ENCODE assay signal across 8 cellular contexts in the genomic region with DNA sequence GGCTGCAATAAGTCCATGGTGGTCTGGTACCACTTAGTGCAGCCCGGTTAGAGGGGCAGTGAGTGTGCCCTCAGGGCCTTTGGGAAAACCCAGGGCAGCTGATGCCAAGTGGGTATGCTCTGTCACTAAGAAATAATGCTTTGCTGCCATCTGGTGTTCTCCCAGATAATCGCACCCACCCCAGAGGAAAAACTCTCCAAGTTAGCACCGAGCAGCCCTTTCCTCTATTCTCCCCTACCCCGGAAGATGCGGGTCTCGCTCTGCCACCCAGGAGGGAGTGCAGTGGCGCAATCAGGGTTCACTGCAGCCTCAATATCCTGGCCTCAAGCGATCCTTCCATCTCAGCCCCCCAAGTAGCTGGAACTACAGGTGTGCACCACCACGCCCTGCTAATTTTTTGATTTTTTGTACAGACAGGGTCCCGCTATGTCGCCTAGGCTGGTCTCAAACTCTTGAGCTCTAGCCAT. TPM values are rescaled to one million over a fixed set of nuclear protein-coding genes. Genes with fewer than 3 reads are reported as not detected.
A peak's percentile ranks its signal among the peaks of the same experiment; 100 is the strongest.
DNase-seq lines count a peak whose midpoint lies in the region; ATAC-seq and TF ChIP-seq lines count a peak whose summit lies in the region.

No MANE protein-coding gene starts in this region.

- H3K9me2 ChIP-seq in SK-N-SH: no peaks in the 10 kb centered on the region

- H3K4me2 ChIP-seq in SK-N-SH: no peak overlapping the region

- peak; percentile 81 for TF ChIP-seq CTCF in GM12865 (IDR thresholded peaks at IDR 0.05; ENCODE audit: insufficient read depth, low read depth, low read length, missing control alignments)
- TF ChIP-seq CTCF in SK-N-SH (IDR thresholded peaks at IDR 0.05): peak; percentile 76
- peak; percentile 74 to 89 (median 84) for TF ChIP-seq CTCF in prostate gland (IDR thresholded peaks at IDR 0.05)

- no peak overlapping the region for H3K4me3 ChIP-seq in GM12865 (ENCODE audit: low read depth, low read length)
- no peak overlapping the region for H3K4me3 ChIP-seq in MG63
- no peak overlapping the region; a peak in 1 of 4 replicates for H3K4me3 ChIP-seq in SK-N-SH (ENCODE audit: low read depth in 2 of 2, low read length in 1 of 2)
- H3K4me3 ChIP-seq in prostate gland: no peak overlapping the region
- H3K4me3 ChIP-seq in aorta (ENCODE audit: low read length in 2 of 2): no peak overlapping the region

- CTCF ChIA-PET in SK-N-SH (lab: Yijun Ruan, JAX): interaction anchor here (0.5 to 7.4 kb wide), 65 partner anchors 9 to 782 kb away, joined by 3 to 94 read pairs (median 4); a partner anchor contains a TSS

- TF ChIP-seq POLR2A in prostate gland (IDR thresholded peaks at IDR 0.05): no peak

- H3F3A ChIP-seq in SK-N-SH (replicated peaks; ENCODE audit: insufficient read depth): peaks cover 22% of the 10 kb centered on the region

- no peaks in the 10 kb centered on the region for H3K27me3 ChIP-seq in MG63
- H3K27me3 ChIP-seq in SK-N-SH (ENCODE audit: insufficient read depth): no peaks in the 10 kb centered on the region
- H3K27me3 ChIP-seq in prostate gland (replicated peaks; ENCODE audit: insufficient read depth): no peaks in the 10 kb centered on the region
- no peaks in the 10 kb centered on the region for H3K27me3 ChIP-seq in aorta (ENCODE audit: control insufficient read depth in 1 of 2, insufficient read depth in 2 of 2, low read length in 1 of 2)

- DNase-seq in GM12865 (ENCODE audit: low read depth) (peak; percentile 73), MG63 (peak; percentile 46), SK-N-SH (peak; percentile 90), Right ventricle myocardium superior (peak; percentile 60), prostate gland (ENCODE audit: low spot score) (peak; percentile 57), aorta (peak in 1 of 2 donors; percentile 59), mesenteric fat pad (ENCODE audit: low spot score) (no peak)
- peak; percentile 64 for DNase-seq in activated naive CD4-positive, alpha-beta T cell treated with anti-CD3 and anti-CD28 coated beads, Interleukin-2, amount 50 U/mL, for 16 hours

- H3K4me1 ChIP-seq in SK-N-SH (ENCODE audit: control insufficient read depth in 1 of 2, insufficient read depth in 2 of 2, low read depth in 1 of 2, low read length in 1 of 2) (peaks cover 0 to 14% of the 10 kb centered on the region in 2 experiments; a peak in 2 of 4 replicates), prostate gland (replicated peaks) (peaks cover 11% of the 10 kb centered on the region), aorta (ENCODE audit: control insufficient read depth in 1 of 2, insufficient read depth in 2 of 2, low read length in 2 of 2) (no peaks in the 10 kb centered on the region)

- H4K20me1 ChIP-seq in SK-N-SH (ENCODE audit: insufficient read depth): no peaks in the 10 kb centered on the region

- TF ChIP-seq RAD21 in SK-N-SH (IDR thresholded peaks at IDR 0.05; ENCODE audit: low read length): peak; percentile 95

- no peak overlapping the region for H3K27ac ChIP-seq in SK-N-SH (ENCODE audit: low read depth in 2 of 2, low read length in 1 of 2)
- peak overlapping the region; percentile 44 to 49 for H3K27ac ChIP-seq in prostate gland
- H3K27ac ChIP-seq in aorta (ENCODE audit: low read depth in 1 of 2, low read length in 2 of 2): no peak overlapping the region

- ATAC-seq in Right ventricle myocardium superior (ENCODE audit: poor library complexity) (peak; percentile 83), aorta (ENCODE audit: low FRiP score) (peak; percentile 80)

- POLR2A ChIA-PET in SK-N-SH (lab: Yijun Ruan, JAX): no interaction called here

- H3K79me2 ChIP-seq in SK-N-SH (ENCODE audit: insufficient read depth): no peaks in the 10 kb centered on the region

- H3K9me3 ChIP-seq in MG63 (no peaks in the 10 kb centered on the region), SK-N-SH (no peaks in the 10 kb centered on the region), prostate gland (no peaks in the 10 kb centered on the region), aorta (ENCODE audit: control insufficient read depth, low read length) (no peaks in the 10 kb centered on the region)

- intact Hi-C loops in Right ventricle myocardium superior (cut with DNase I): loop anchor here (5.0 to 10.0 kb wide), 2 partner anchors 173 to 315 kb away; no protein-coding TSS in a partner anchor
- intact Hi-C loops in prostate gland (cut with DNase I): loop anchor here (5.0 to 10.0 kb wide), 3 partner anchors 315 to 573 kb away; no protein-coding TSS in a partner anchor
- intact Hi-C loops in aorta (cut with DNase I): loop anchor here (2.0 to 10.0 kb wide), 3 partner anchors 173 to 455 kb away; no protein-coding TSS in a partner anchor

- 39% methylated on average over 7 of the region's 11 CpGs for WGBS in SK-N-SH (ENCODE audit: low lambda C conversion rate)
- 17% methylated on average over 11 of the region's 11 CpGs for WGBS in prostate gland
- 21 to 22% methylated on average over 11 of the region's 11 CpGs for WGBS in aorta, 2 donors

- peaks cover 9% of the 10 kb centered on the region for H3K36me3 ChIP-seq in MG63
- peaks cover 0 to 10% of the 10 kb centered on the region in 2 experiments for H3K36me3 ChIP-seq in SK-N-SH (replicated peaks in 1 of 2; ENCODE audit: control insufficient read depth in 1 of 2, insufficient read depth in 2 of 2, low read length in 1 of 2)
- H3K36me3 ChIP-seq in prostate gland: no peaks in the 10 kb centered on the region
- H3K36me3 ChIP-seq in aorta (ENCODE audit: control insufficient read depth in 1 of 2, insufficient read depth in 2 of 2, low read length in 1 of 2): no peaks in the 10 kb centered on the region

- H2AFZ ChIP-seq in SK-N-SH (ENCODE audit: low read depth): no peak overlapping the region

- TF ChIP-seq EP300 in SK-N-SH (IDR thresholded peaks at IDR 0.05; ENCODE audit: borderline replicate concordance in 1 of 2, low read depth in 1 of 2, low read length in 1 of 2): peak in 1 of 2 experiments; percentile 63; a peak in 2 of 4 replicates

- H3K9ac ChIP-seq in SK-N-SH: no peak overlapping the region

TF ChIP-seq in SK-N-SH, 30 proteins besides CTCF, POLR2A, EP300 and RAD21 (continues in another document):
- TF ChIP-seq TEAD4 (IDR thresholded peaks at IDR 0.05; ENCODE audit: borderline replicate concordance, insufficient read depth) (no peak), YY1 (IDR thresholded peaks at IDR 0.05; ENCODE audit: low read depth) (no peak), POLR2AphosphoS5 (IDR thresholded peaks at IDR 0.05; ENCODE audit: low read depth, low read length) (no peak), GABPA (IDR thresholded peaks at IDR 0.05; ENCODE audit: low read depth) (no peak), CHD2 (IDR thresholded peaks at IDR 0.05; ENCODE audit: low read length, partially characterized antibody) (peak; percentile 63), RFX5 (IDR thresholded peaks at IDR 0.05; ENCODE audit: low read length) (no peak), JUND (IDR thresholded peaks at IDR 0.05) (no peak), FOXM1 (IDR thresholded peaks at IDR 0.05; ENCODE audit: low read depth) (no peak), GATA2 (CRISPR knock-in tag; IDR thresholded peaks at IDR 0.05) (no peak), MXI1 (IDR thresholded peaks at IDR 0.05; ENCODE audit: low read depth, low read length) (peak; percentile 58; the same call in 1 of the 2 replicates), SIN3A (IDR thresholded peaks at IDR 0.05; ENCODE audit: borderline replicate concordance, low read depth, low read length) (no peak), FOXJ3 (CRISPR knock-in tag; IDR thresholded peaks at IDR 0.05) (no peak), NFIC (IDR thresholded peaks at IDR 0.05; ENCODE audit: borderline replicate concordance) (no peak), EZH2phosphoT487 (IDR thresholded peaks at IDR 0.05; ENCODE audit: borderline replicate concordance, low read depth) (no peak)
- TF ChIP-seq, protein P1, sequence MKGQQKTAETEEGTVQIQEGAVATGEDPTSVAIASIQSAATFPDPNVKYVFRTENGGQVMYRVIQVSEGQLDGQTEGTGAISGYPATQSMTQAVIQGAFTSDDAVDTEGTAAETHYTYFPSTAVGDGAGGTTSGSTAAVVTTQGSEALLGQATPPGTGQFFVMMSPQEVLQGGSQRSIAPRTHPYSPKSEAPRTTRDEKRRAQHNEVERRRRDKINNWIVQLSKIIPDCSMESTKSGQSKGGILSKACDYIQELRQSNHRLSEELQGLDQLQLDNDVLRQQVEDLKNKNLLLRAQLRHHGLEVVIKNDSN (IDR thresholded peaks at IDR 0.05; ENCODE audit: borderline replicate concordance, low read depth): no peak
- TF ChIP-seq, protein P2, sequence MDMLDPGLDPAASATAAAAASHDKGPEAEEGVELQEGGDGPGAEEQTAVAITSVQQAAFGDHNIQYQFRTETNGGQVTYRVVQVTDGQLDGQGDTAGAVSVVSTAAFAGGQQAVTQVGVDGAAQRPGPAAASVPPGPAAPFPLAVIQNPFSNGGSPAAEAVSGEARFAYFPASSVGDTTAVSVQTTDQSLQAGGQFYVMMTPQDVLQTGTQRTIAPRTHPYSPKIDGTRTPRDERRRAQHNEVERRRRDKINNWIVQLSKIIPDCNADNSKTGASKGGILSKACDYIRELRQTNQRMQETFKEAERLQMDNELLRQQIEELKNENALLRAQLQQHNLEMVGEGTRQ (IDR thresholded peaks at IDR 0.05; ENCODE audit: borderline replicate concordance, low read depth, low read length): no peak

RNA-seq across cellular contexts. Expression of a gene that starts 21.3 kb away (rescaled TPM):
- total RNA-seq in MG63 (2014; rRNA removed; shearing (Covaris generic); ENCODE audit: low replicate concordance): 1.3 and 3.5 TPM in 2 replicates
- 1.2 and 1.4 TPM in 2 replicates for polyA plus RNA-seq in SK-N-SH (2012; rRNA removed)
- polyA plus RNA-seq in SK-N-SH (2012; cell fraction: cytosol; rRNA removed): 0.63 and 0.94 TPM in 2 replicates
- polyA plus RNA-seq in SK-N-SH (2012; cell fraction: nucleus; rRNA removed): 3.1 and 3.7 TPM in 2 replicates
- total RNA-seq in Right ventricle myocardium superior: 48.2 TPM
- 10 to 100 TPM; 13.8 to 40.4 TPM for total RNA-seq in prostate gland
- 1 to 10 TPM; 6.0 to 8.0 TPM for total RNA-seq in aorta
- 1 to 10 TPM; 2.0 to 8.1 TPM for polyA plus RNA-seq in aorta
- total RNA-seq in mesenteric fat pad: 18.1 TPM

RNA-seq across cellular contexts. Expression of a gene that starts 26.0 kb away (rescaled TPM):
- 176 and 187 TPM in 2 replicates for total RNA-seq in MG63 (2014; rRNA removed; shearing (Covaris generic); ENCODE audit: low replicate concordance)
- 53.0 and 65.3 TPM in 2 replicates for polyA plus RNA-seq in SK-N-SH (2012; rRNA removed)
- polyA plus RNA-seq in SK-N-SH (2012; cell fraction: cytosol; rRNA removed): 76.9 and 96.9 TPM in 2 replicates
- 16.5 and 20.9 TPM in 2 replicates for polyA plus RNA-seq in SK-N-SH (2012; cell fraction: nucleus; rRNA removed)
- total RNA-seq in Right ventricle myocardium superior: 57.9 TPM
- total RNA-seq in prostate gland: 100 to 1,000 TPM in 1 of 2 donors, 10 to 100 TPM in 1; 47.2 to 133 TPM
- 10 to 100 TPM; 23.2 to 27.4 TPM for total RNA-seq in aorta
- polyA plus RNA-seq in aorta: 10 to 100 TPM; 24.1 to 81.9 TPM
- 36.3 TPM for total RNA-seq in mesenteric fat pad

RNA-seq across cellular contexts. Expression of a gene that starts 28.2 kb away (rescaled TPM):
- total RNA-seq in MG63 (2014; rRNA removed; shearing (Covaris generic); ENCODE audit: low replicate concordance): 80.1 and 97.9 TPM in 2 replicates
- polyA plus RNA-seq in SK-N-SH (2012; rRNA removed) (80.7 and 95.7 TPM in 2 replicates), aorta (10 to 100 TPM; 54.6 to 57.7 TPM)
- 80.3 and 80.8 TPM in 2 replicates for polyA plus RNA-seq in SK-N-SH (2012; cell fraction: cytosol; rRNA removed)
- polyA plus RNA-seq in SK-N-SH (2012; cell fraction: nucleus; rRNA removed): 172 and 256 TPM in 2 replicates
- total RNA-seq in Right ventricle myocardium superior (86.3 TPM), prostate gland (100 to 1,000 TPM; 109 to 110 TPM), aorta (100 to 1,000 TPM; 122 to 153 TPM), mesenteric fat pad (188 TPM)

Comparison
In these comparisons a context has a peak if more than half of its experiments do, and no peak if none do; other contexts are left out.
1. H3K27ac ChIP-seq: peak in prostate gland (2 of 2); none in SK-N-SH (0 of 2) and aorta (0 of 2).
2. Peak in every context shown above with its lines, with median percentiles within 50 percentile points of each other: CTCF ChIP-seq.